20 cellular contexts compared by ENCODE assay signal in genomic region chr17:78265121-78265520, GRCh38. TPM values are rescaled to one million over a fixed set of nuclear protein-coding genes. Genes with fewer than 3 reads are reported as not detected.
A peak's percentile ranks its signal among the peaks of the same experiment; 100 is the strongest.
DNase-seq lines count a peak whose midpoint lies in the region; ATAC-seq, FAIRE-seq and TF ChIP-seq lines count a peak whose summit lies in the region.
"Had no signal": no experiment of that assay in that cellular context is flagged by ENCODE, and none has a peak within 500 bp of the region (broad histone marks: within the 10 kb centered on the region; RNA-seq: fewer than 3 reads in every experiment).

No MANE protein-coding gene starts in this region.

- H3K36me3 Mint-ChIP-seq in CD8-positive, alpha-beta T cell, result no peaks in the 10 kb centered on the region
- H3K36me3 Mint-ChIP-seq in progenitor cell of endocrine pancreas (ENCODE audit: insufficient read depth), result no peaks in the 10 kb centered on the region

- no peaks in the 10 kb centered on the region for H3F3A ChIP-seq in SK-N-SH (replicated peaks; ENCODE audit: insufficient read depth)

- POLR2A ChIA-PET in SK-N-SH (lab: Yijun Ruan, JAX), result no interaction called here
- POLR2A ChIA-PET in CD8-positive, alpha-beta T cell (lab: Charles Lee), result no interaction called here

- no peak for TF ChIP-seq EP300 in SK-N-SH (IDR thresholded peaks at IDR 0.05; ENCODE audit: borderline replicate concordance in 1 of 2, low read depth in 1 of 2, low read length in 1 of 2)

- no peaks in the 10 kb centered on the region for H3K9me2 ChIP-seq in SK-N-SH

- H3K9me3 Mint-ChIP-seq in CD8-positive, alpha-beta T cell, result no peaks in the 10 kb centered on the region
- H3K9me3 Mint-ChIP-seq in progenitor cell of endocrine pancreas (ENCODE audit: low read depth), result no peaks in the 10 kb centered on the region

- H3K79me2 ChIP-seq in SK-N-SH (ENCODE audit: insufficient read depth), result no peaks in the 10 kb centered on the region

- no peak for FAIRE-seq in pancreas (lab: Jason Lieb, UNC)
- FAIRE-seq: GM12892 had no signal

- 97% methylated on average over 10 of the region's 10 CpGs for WGBS in SK-N-SH (ENCODE audit: low lambda C conversion rate)
- WGBS in pancreas, 2 donors, result 97% methylated on average over 10 of the region's 10 CpGs

- DNase-seq in SK-N-SH (peak; percentile 20), left lobe of liver (ENCODE audit: low spot score) (peak; percentile 44), pancreas (peak in 2 of 6 donors; percentile 30 to 47), cortex of kidney (lab: John Stamatoyannopoulos, UW) (no peak), progenitor cell of endocrine pancreas (ENCODE audit: low spot score, unreplicated experiment) (no peak)
- no peak for DNase-seq in CD8-positive, alpha-beta T cell
- DNase-seq: 8988T; DMS 273 treated with DMSO at 0.1 percent for 48 hours; Karpas-422; MM.1S; NCI-H1105; NCI-H1694; NCI-H226; NCI-H526; NK-92 treated with Interleukin-12 subunit alpha and Interleukin-12 subunit beta, amount 100 ng/mL, for 24 hours had no signal

- peak overlapping the region; percentile 70 for H3K27ac Mint-ChIP-seq in CD8-positive, alpha-beta T cell
- H3K27ac Mint-ChIP-seq in progenitor cell of endocrine pancreas, result no peak overlapping the region

- peaks cover 0 to 65% of the 10 kb centered on the region in 2 experiments; a peak in 2 of 4 replicates for H3K4me1 ChIP-seq in SK-N-SH (ENCODE audit: control insufficient read depth in 1 of 2, insufficient read depth in 2 of 2, low read depth in 1 of 2, low read length in 1 of 2)
- peaks cover 21% of the 10 kb centered on the region for H3K4me1 ChIP-seq in CD8-positive, alpha-beta T cell (ENCODE audit: insufficient read depth, low read length)
- H3K4me1 ChIP-seq in pancreas, result peaks cover 7 to 33% (median 9%) of the 10 kb centered on the region in 3 donors

- no peaks in the 10 kb centered on the region for H3K9me3 ChIP-seq in SK-N-SH
- no peaks in the 10 kb centered on the region for H3K9me3 ChIP-seq in CD8-positive, alpha-beta T cell (ENCODE audit: low read length)
- no peaks in the 10 kb centered on the region for H3K9me3 ChIP-seq in pancreas

- TF ChIP-seq CTCF in SK-N-SH (IDR thresholded peaks at IDR 0.05) (no peak), pancreas (IDR thresholded peaks at IDR 0.05) (no peak), progenitor cell of endocrine pancreas (IDR thresholded peaks at IDR 0.05; ENCODE audit: unreplicated experiment) (no peak)
- no peak for TF ChIP-seq CTCF in CD8-positive, alpha-beta T cell (IDR thresholded peaks at IDR 0.05)

- no peak overlapping the region for H2AFZ ChIP-seq in SK-N-SH (ENCODE audit: low read depth)

- intact Hi-C loops in CD8-positive, alpha-beta T cell (cut with DNase I, micrococcal nuclease), result no loop called here
- intact Hi-C loops in pancreas (cut with DNase I), result no loop called here

- CTCF ChIA-PET in SK-N-SH (lab: Yijun Ruan, JAX), result interaction anchor here (1.1 to 6.7 kb wide), 3 partner anchors 9 to 96 kb away, joined by 4 to 60 read pairs (median 6); no protein-coding TSS in a partner anchor
- CTCF ChIA-PET in CD8-positive, alpha-beta T cell (lab: Charles Lee), result no interaction called here

- ATAC-seq in SK-N-SH treated with all-trans-retinoic acid at 6 μM for 48 hours (no peak), left lobe of liver (no peak), pancreas (no peak), GM21381 (IDR thresholded peaks at IDR 0.05; ENCODE audit: unreplicated experiment) (no peak)
- no peak for ATAC-seq in CD8-positive, alpha-beta T cell

- no peak overlapping the region for H3K4me2 ChIP-seq in SK-N-SH

- H3K27me3 Mint-ChIP-seq in CD8-positive, alpha-beta T cell (ENCODE audit: low read depth), result no peaks in the 10 kb centered on the region
- peaks cover 3% of the 10 kb centered on the region for H3K27me3 Mint-ChIP-seq in progenitor cell of endocrine pancreas

- peak overlapping the region in 1 of 2 experiments; percentile 50; a peak in 2 of 4 replicates for H3K27ac ChIP-seq in SK-N-SH (ENCODE audit: low read depth in 2 of 2, low read length in 1 of 2)
- H3K27ac ChIP-seq in CD8-positive, alpha-beta T cell (ENCODE audit: low read depth, low read length), result no peak overlapping the region
- H3K27ac ChIP-seq in pancreas, result peak overlapping the region; percentile 53 to 79 (median 68)

- H3K27me3 ChIP-seq in SK-N-SH (ENCODE audit: insufficient read depth), result no peaks in the 10 kb centered on the region
- H3K27me3 ChIP-seq in CD8-positive, alpha-beta T cell (ENCODE audit: insufficient read depth, low read length), result no peaks in the 10 kb centered on the region
- no peaks in the 10 kb centered on the region for H3K27me3 ChIP-seq in pancreas

- no peak overlapping the region for H3K4me3 Mint-ChIP-seq in CD8-positive, alpha-beta T cell
- H3K4me3 Mint-ChIP-seq in progenitor cell of endocrine pancreas (ENCODE audit: low read depth), result no peak overlapping the region

- peaks cover 32% of the 10 kb centered on the region for H3K4me1 Mint-ChIP-seq in CD8-positive, alpha-beta T cell (ENCODE audit: low read depth)
- H3K4me1 Mint-ChIP-seq in progenitor cell of endocrine pancreas (ENCODE audit: low read depth), result peaks cover 28% of the 10 kb centered on the region

- H3K4me3 ChIP-seq in SK-N-SH (ENCODE audit: low read depth in 2 of 2, low read length in 1 of 2), result no peak overlapping the region
- no peak overlapping the region for H3K4me3 ChIP-seq in CD8-positive, alpha-beta T cell (ENCODE audit: low read depth, low read length)
- no peak overlapping the region for H3K4me3 ChIP-seq in pancreas

- H4K20me1 ChIP-seq in SK-N-SH (ENCODE audit: insufficient read depth), result no peaks in the 10 kb centered on the region

- no peaks in the 10 kb centered on the region for H3K36me3 ChIP-seq in SK-N-SH (replicated peaks in 1 of 2; ENCODE audit: control insufficient read depth in 1 of 2, insufficient read depth in 2 of 2, low read length in 1 of 2)
- H3K36me3 ChIP-seq in CD8-positive, alpha-beta T cell (ENCODE audit: insufficient read depth, low read length), result no peaks in the 10 kb centered on the region
- H3K36me3 ChIP-seq in pancreas, result no peaks in the 10 kb centered on the region

- TF ChIP-seq RAD21 in SK-N-SH (IDR thresholded peaks at IDR 0.05; ENCODE audit: low read length), result no peak

- no peak overlapping the region for H3K9ac ChIP-seq in SK-N-SH

TF ChIP-seq in SK-N-SH, 30 proteins besides CTCF, POLR2A, EP300 and RAD21 (continues in another document):
- no peak for TF ChIP-seq PBX3 (IDR thresholded peaks at IDR 0.05)
- no peak for TF ChIP-seq GATA2 (CRISPR knock-in tag; IDR thresholded peaks at IDR 0.05)
- no peak for TF ChIP-seq MXI1 (IDR thresholded peaks at IDR 0.05; ENCODE audit: low read depth, low read length)
- TF ChIP-seq NRF1 (IDR thresholded peaks at IDR 0.05; ENCODE audit: low read depth, low read length), result no peak
- TF ChIP-seq GABPA (IDR thresholded peaks at IDR 0.05; ENCODE audit: low read depth), result no peak

TF ChIP-seq in SK-N-SH treated with all-trans-retinoic acid at 6 μM for 48 hours, 23 proteins besides CTCF, POLR2A, EP300 and RAD21:
- TF ChIP-seq CSDC2 (CRISPR knock-in tag; IDR thresholded peaks at IDR 0.05) (no peak), ZNF565 (CRISPR knock-in tag; conservative IDR thresholded peaks at IDR 0.05; ENCODE audit: low read depth) (no peak)

RNA-seq across cellular contexts. Expression of gene TMEM235, which starts 33.7 kb away (rescaled TPM):
- polyA plus RNA-seq in SK-N-SH (2012; rRNA removed) (not detected in 2 replicates), pancreas (under 1 TPM; 0.05 to 0.11 TPM)
- 0.04 TPM in 1 of 2 replicates, not detected in the other for polyA plus RNA-seq in SK-N-SH (2012; cell fraction: cytosol; rRNA removed)
- polyA plus RNA-seq in SK-N-SH (2012; cell fraction: nucleus; rRNA removed), result not detected in 2 replicates
- total RNA-seq in CD8-positive, alpha-beta T cell, result not detected
- total RNA-seq in left lobe of liver (not detected), pancreas (not detected), progenitor cell of endocrine pancreas (not detected in 2 replicates)
- total RNA-seq: H4 had no signal
- polyA plus RNA-seq: BJ had no signal

RNA-seq across cellular contexts. Expression of gene BIRC5, which starts 51.1 kb away (rescaled TPM):
- polyA plus RNA-seq in SK-N-SH (2012; rRNA removed) (23.5 and 31.4 TPM in 2 replicates), pancreas (under 1 TPM; 0.53 to 0.77 TPM)
- 25.8 and 29.6 TPM in 2 replicates for polyA plus RNA-seq in SK-N-SH (2012; cell fraction: cytosol; rRNA removed)
- 13.7 and 15.8 TPM in 2 replicates for polyA plus RNA-seq in SK-N-SH (2012; cell fraction: nucleus; rRNA removed)
- under 1 TPM; 0.17 to 0.41 TPM for total RNA-seq in CD8-positive, alpha-beta T cell
- total RNA-seq in left lobe of liver (0.88 TPM), pancreas (1 to 10 TPM in 2 of 6 donors, under 1 TPM in 3, not detected in 1; 0.12 to 1.7 (median 0.82) TPM), progenitor cell of endocrine pancreas (28.9 and 30.0 TPM in 2 replicates)

Comparison
In these comparisons a context has a peak if more than half of its experiments do, and no peak if none do; other contexts are left out.
1. DNase-seq: peak in SK-N-SH (single experiment) and left lobe of liver (single experiment); none in CD8-positive, alpha-beta T cell (0 of 7), cortex of kidney (single experiment) and progenitor cell of endocrine pancreas (single experiment).
2. RNA of gene BIRC5, which starts 51.1 kb away (total RNA-seq): 28.9 to 30.0 TPM in progenitor cell of endocrine pancreas; 0.88 TPM in left lobe of liver (single experiment), 0.12 to 1.7 TPM in pancreas and 0.17 to 0.41 TPM in CD8-positive, alpha-beta T cell; every median in the first group is over 10 times any median in the second.